Comparison of ENCODE assay signal across 19 cellular contexts in the genomic region with DNA sequence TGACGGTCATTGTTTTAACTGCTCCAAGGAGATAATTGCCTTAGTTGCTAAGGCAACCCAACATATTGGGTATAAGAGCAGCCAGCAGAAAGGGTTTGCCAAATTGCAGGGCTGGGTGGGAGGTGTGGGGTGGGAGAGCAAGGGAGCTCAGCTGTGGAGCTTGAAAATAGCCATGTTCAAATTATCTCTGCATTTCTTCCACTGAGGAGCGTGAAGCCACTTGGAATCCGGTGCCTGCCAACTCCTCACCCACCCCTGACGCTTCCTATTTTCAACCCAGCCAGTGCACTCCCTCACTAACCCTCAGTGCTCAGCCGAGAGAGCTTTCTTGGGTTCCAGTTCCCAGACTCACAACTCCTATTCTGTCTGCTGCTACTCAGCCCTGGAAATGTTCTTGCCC.
A peak's percentile ranks its signal among the peaks of the same experiment; 100 is the strongest.
DNase-seq lines count a peak whose midpoint lies in the region; ATAC-seq and TF ChIP-seq lines count a peak whose summit lies in the region.
"Had no signal": no experiment of that assay in that cellular context is flagged by ENCODE, and none has a peak within 500 bp of the region (broad histone marks: within the 10 kb centered on the region; RNA-seq: fewer than 3 reads in every experiment).

No MANE protein-coding gene starts in this region.

- no peaks in the 10 kb centered on the region for H3K9me3 Mint-ChIP-seq in stimulated activated memory B cell treated with anti-CD40 and anti-IgM and Interleukin-4, amounts not matched to agents 10 μg/mL and 1 μg/mL and 100 μg/mL, for 72 hours
- H3K9me3 Mint-ChIP-seq: activated CD4-positive, alpha-beta memory T cell treated with anti-CD3 and anti-CD28 coated beads, Interleukin-2, amount 10 ng/mL, durations not matched to agents 7 days and 5 days; activated naive CD4-positive, alpha-beta T cell treated with anti-CD3 and anti-CD28 coated beads, Interleukin-2, amount 10 ng/mL, durations not matched to agents 7 days and 5 days; CD4-positive, alpha-beta memory T cell; WTC11 had no signal

- DNase-seq in NCI-H1092 treated with DMSO at 0.1 percent for 48 hours (lab: John Stamatoyannopoulos, UW), result peak; percentile 76
- DNase-seq in NCI-H82 (lab: John Stamatoyannopoulos, UW), result peak; percentile 80
- DNase-seq in amniotic stem cell (lab: John Stamatoyannopoulos, UW), result no peak
- DNase-seq: activated CD4-positive, alpha-beta memory T cell treated with anti-CD3 and anti-CD28 coated beads, Interleukin-2, amount 10 ng/mL, durations not matched to agents 7 days and 5 days; activated naive CD4-positive, alpha-beta T cell treated with anti-CD3 and anti-CD28 coated beads, Interleukin-2, amount 10 ng/mL, durations not matched to agents 7 days and 5 days; activated T-cell treated with anti-CD3 and anti-CD28 coated beads, Interleukin-2, amount 50 U/mL, for 1 hour; CD4-positive, alpha-beta memory T cell; heart left ventricle; NCI-H187; NCI-H526 treated with DMSO at 0.1 percent for 48 hours; stimulated activated CD4-positive, alpha-beta T cell treated with anti-CD3 and anti-CD28 coated beads, Interleukin-2, amount 100 ng/mL, for 24 hours; T-helper 17 cell had no signal

- no peaks in the 10 kb centered on the region for H3K27me3 ChIP-seq in gastroesophageal sphincter

- H3K4me3 ChIP-seq in gastroesophageal sphincter, result no peak overlapping the region
- H3K4me3 ChIP-seq: heart left ventricle had no signal

- no peak for ATAC-seq in gastroesophageal sphincter
- no peak for ATAC-seq in stimulated activated memory B cell treated with anti-CD40 and anti-IgM and Interleukin-4, amounts not matched to agents 10 μg/mL and 1 μg/mL and 100 μg/mL, for 72 hours
- no peak for ATAC-seq in GM18520 (IDR thresholded peaks at IDR 0.05; ENCODE audit: unreplicated experiment)
- no peak for ATAC-seq in HG02840 (IDR thresholded peaks at IDR 0.05; ENCODE audit: low FRiP score, unreplicated experiment)
- ATAC-seq: HCT116, Panc1, T-helper 17 cell, WTC11 had no signal

- no peak for TF ChIP-seq POLR2A in gastroesophageal sphincter (IDR thresholded peaks at IDR 0.05)

- H3K27ac Mint-ChIP-seq in stimulated activated memory B cell treated with anti-CD40 and anti-IgM and Interleukin-4, amounts not matched to agents 10 μg/mL and 1 μg/mL and 100 μg/mL, for 72 hours, result peak overlapping the region; percentile 82
- H3K27ac Mint-ChIP-seq: activated CD4-positive, alpha-beta memory T cell treated with anti-CD3 and anti-CD28 coated beads, Interleukin-2, amount 10 ng/mL, durations not matched to agents 7 days and 5 days; T-helper 17 cell; WTC11 had no signal

- TF ChIP-seq EP300 in gastroesophageal sphincter (IDR thresholded peaks at IDR 0.05), result no peak

- peaks cover 78% of the 10 kb centered on the region for H3K4me1 Mint-ChIP-seq in stimulated activated memory B cell treated with anti-CD40 and anti-IgM and Interleukin-4, amounts not matched to agents 10 μg/mL and 1 μg/mL and 100 μg/mL, for 72 hours
- H3K4me1 Mint-ChIP-seq: activated naive CD4-positive, alpha-beta T cell treated with anti-CD3 and anti-CD28 coated beads, Interleukin-2, amount 10 ng/mL, durations not matched to agents 7 days and 5 days; CD4-positive, alpha-beta memory T cell; T-helper 17 cell had no signal

- H3K9me3 ChIP-seq in gastroesophageal sphincter, result no peaks in the 10 kb centered on the region
- H3K9me3 ChIP-seq: heart left ventricle had no signal

- no peak overlapping the region for H3K4me3 Mint-ChIP-seq in stimulated activated memory B cell treated with anti-CD40 and anti-IgM and Interleukin-4, amounts not matched to agents 10 μg/mL and 1 μg/mL and 100 μg/mL, for 72 hours
- H3K4me3 Mint-ChIP-seq: activated CD4-positive, alpha-beta memory T cell treated with anti-CD3 and anti-CD28 coated beads, Interleukin-2, amount 10 ng/mL, durations not matched to agents 7 days and 5 days; activated naive CD4-positive, alpha-beta T cell treated with anti-CD3 and anti-CD28 coated beads, Interleukin-2, amount 10 ng/mL, durations not matched to agents 7 days and 5 days; CD4-positive, alpha-beta memory T cell; T-helper 17 cell; WTC11 had no signal

- no peak for TF ChIP-seq CTCF in gastroesophageal sphincter (IDR thresholded peaks at IDR 0.05)

- H3K36me3 ChIP-seq in gastroesophageal sphincter, result peaks cover 0 to 3% of the 10 kb centered on the region in 2 donors
- H3K36me3 ChIP-seq: heart left ventricle had no signal

- H3K27ac ChIP-seq in gastroesophageal sphincter, result peak overlapping the region in 3 of 4 donors; percentile 79 to 82 (median 79)

- H3K36me3 Mint-ChIP-seq in stimulated activated memory B cell treated with anti-CD40 and anti-IgM and Interleukin-4, amounts not matched to agents 10 μg/mL and 1 μg/mL and 100 μg/mL, for 72 hours, result peaks cover 74% of the 10 kb centered on the region
- H3K36me3 Mint-ChIP-seq: CD4-positive, alpha-beta memory T cell; WTC11 had no signal

- no peaks in the 10 kb centered on the region for H3K27me3 Mint-ChIP-seq in stimulated activated memory B cell treated with anti-CD40 and anti-IgM and Interleukin-4, amounts not matched to agents 10 μg/mL and 1 μg/mL and 100 μg/mL, for 72 hours
- H3K27me3 Mint-ChIP-seq: CD4-positive, alpha-beta memory T cell had no signal

- H3K4me1 ChIP-seq in gastroesophageal sphincter, result peaks cover 9 to 67% (median 24%) of the 10 kb centered on the region in 3 donors

- 33 to 47% methylated on average over 3 to 4 of the region's 5 CpGs for WGBS in gastroesophageal sphincter (ENCODE audit: low coverage in 1 of 2), 2 donors
